Comparison of ENCODE assay signal across 1 cellular context in genomic region chr7:151402029-151402835, GRCh38.
TF ChIP-seq lines count a peak whose summit lies in the region.

No MANE protein-coding gene starts in this region.

TF ChIP-seq in SK-N-SH treated with all-trans-retinoic acid at 6 μM for 48 hours, 23 proteins besides CTCF, POLR2A, EP300 and RAD21 (continued from another document):
- no peak for TF ChIP-seq PATZ1 (CRISPR knock-in tag; IDR thresholded peaks at IDR 0.05; ENCODE audit: borderline replicate concordance)
